Comparison of ENCODE assay signal across 8 cellular contexts in the genomic region with DNA sequence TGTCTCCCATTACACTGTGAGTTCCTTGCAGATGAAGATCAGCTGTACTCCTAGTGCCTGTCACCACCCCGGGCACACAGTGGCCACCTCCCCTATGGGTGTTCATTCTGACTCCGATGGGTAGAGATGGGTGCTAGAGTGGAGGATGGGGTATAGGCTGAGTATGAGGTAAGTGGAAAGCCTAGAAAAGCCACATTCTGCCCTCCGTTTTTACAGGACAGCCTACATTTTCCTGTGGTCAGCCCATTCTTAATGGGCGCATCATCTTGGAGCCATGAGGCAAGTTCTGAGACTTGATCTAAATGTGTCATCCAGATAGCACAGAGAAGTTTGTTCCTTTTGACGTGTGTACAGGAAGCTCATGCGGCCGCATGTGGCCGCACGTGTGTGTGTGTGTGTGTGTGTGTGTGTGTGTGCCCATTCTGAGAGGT.
DNase-seq lines count a peak whose midpoint lies in the region; ATAC-seq and TF ChIP-seq lines count a peak whose summit lies in the region.
"Had no signal": no experiment of that assay in that cellular context is flagged by ENCODE, and none has a peak within 500 bp of the region (broad histone marks: within the 10 kb centered on the region; RNA-seq: fewer than 3 reads in every experiment).

No MANE protein-coding gene starts in this region.

- H3K9me3 ChIP-seq in RWPE2 (ENCODE audit: severe bottlenecking) (no peaks in the 10 kb centered on the region), tibial artery (no peaks in the 10 kb centered on the region)

- H3K4me3 ChIP-seq in RWPE2 (ENCODE audit: severe bottlenecking) (no peak overlapping the region), skeletal muscle cell (ENCODE audit: low read depth, low read length) (no peak overlapping the region), tibial artery (no peak overlapping the region)

- H3K9me3 Mint-ChIP-seq in central memory CD8-positive, alpha-beta T cell, result no peaks in the 10 kb centered on the region

- no peaks in the 10 kb centered on the region for H3K27me3 ChIP-seq in RWPE2 (ENCODE audit: insufficient read depth, poor library complexity, severe bottlenecking)
- H3K27me3 ChIP-seq in tibial artery, result no peaks in the 10 kb centered on the region

- H3K36me3 Mint-ChIP-seq in central memory CD8-positive, alpha-beta T cell (ENCODE audit: insufficient read depth), result peaks cover 77% of the 10 kb centered on the region

- peak overlapping the region; percentile 4 for H3K4me3 Mint-ChIP-seq in central memory CD8-positive, alpha-beta T cell

- DNase-seq in EL, result peak; percentile 95
- DNase-seq in RWPE2 (ENCODE audit: low spot score), result no peak
- no peak for DNase-seq in central memory CD8-positive, alpha-beta T cell (ENCODE audit: low spot score in 2 of 2)
- peak; percentile 90 for DNase-seq in skeletal muscle cell (ENCODE audit: low read depth)
- DNase-seq in NCI-H1436 (lab: John Stamatoyannopoulos, UW), result no peak
- DNase-seq in COLO668 (lab: John Stamatoyannopoulos, UW; ENCODE audit: unreplicated experiment), result no peak
- no peak for DNase-seq in tibial artery
- DNase-seq: NCI-H146 had no signal

- peaks cover 82% of the 10 kb centered on the region for H3K4me1 ChIP-seq in RWPE2 (ENCODE audit: insufficient read depth, poor library complexity, severe bottlenecking)
- peaks cover 9 to 46% (median 36%) of the 10 kb centered on the region in 4 donors for H3K4me1 ChIP-seq in tibial artery

- peaks cover 3% of the 10 kb centered on the region; the same call in 1 of the 2 replicates for H3K36me3 ChIP-seq in RWPE2 (ENCODE audit: low read depth)
- H3K36me3 ChIP-seq in tibial artery, result no peaks in the 10 kb centered on the region

- ATAC-seq in RWPE2 (ENCODE audit: low read depth), result peak; percentile 1; the same call in 1 of the 3 replicates
- ATAC-seq in central memory CD8-positive, alpha-beta T cell (replicated peaks; ENCODE audit: extremely low read depth, poor library complexity, severe bottlenecking), result peak; percentile 55

- H3K27ac ChIP-seq in RWPE2 (ENCODE audit: poor library complexity, severe bottlenecking) (peak overlapping the region; percentile 99), tibial artery (no peak overlapping the region)

- H3K27ac Mint-ChIP-seq in central memory CD8-positive, alpha-beta T cell (ENCODE audit: low read depth), result peak overlapping the region; percentile 80

- intact Hi-C loops in tibial artery (cut with DNase I; ENCODE audit: low total_unique reads), result loop anchor here (5.0 kb wide), 1 partner anchor 59 kb away; no protein-coding TSS in a partner anchor

- TF ChIP-seq CTCF in RWPE2 (IDR thresholded peaks at IDR 0.05; ENCODE audit: poor library complexity, severe bottlenecking) (no peak), tibial artery (IDR thresholded peaks at IDR 0.05) (no peak)

- peaks cover 78% of the 10 kb centered on the region for H3K4me1 Mint-ChIP-seq in central memory CD8-positive, alpha-beta T cell

- H3K27me3 Mint-ChIP-seq in central memory CD8-positive, alpha-beta T cell, result no peaks in the 10 kb centered on the region

Comparison
In these comparisons a context has a peak if more than half of its experiments do, and no peak if none do; other contexts are left out.
1. DNase-seq: peak in EL (single experiment) and skeletal muscle cell (single experiment); none in RWPE2 (single experiment), central memory CD8-positive, alpha-beta T cell (0 of 2), NCI-H1436 (single experiment), COLO668 (single experiment) and tibial artery (0 of 2).